In the genomic region with DNA sequence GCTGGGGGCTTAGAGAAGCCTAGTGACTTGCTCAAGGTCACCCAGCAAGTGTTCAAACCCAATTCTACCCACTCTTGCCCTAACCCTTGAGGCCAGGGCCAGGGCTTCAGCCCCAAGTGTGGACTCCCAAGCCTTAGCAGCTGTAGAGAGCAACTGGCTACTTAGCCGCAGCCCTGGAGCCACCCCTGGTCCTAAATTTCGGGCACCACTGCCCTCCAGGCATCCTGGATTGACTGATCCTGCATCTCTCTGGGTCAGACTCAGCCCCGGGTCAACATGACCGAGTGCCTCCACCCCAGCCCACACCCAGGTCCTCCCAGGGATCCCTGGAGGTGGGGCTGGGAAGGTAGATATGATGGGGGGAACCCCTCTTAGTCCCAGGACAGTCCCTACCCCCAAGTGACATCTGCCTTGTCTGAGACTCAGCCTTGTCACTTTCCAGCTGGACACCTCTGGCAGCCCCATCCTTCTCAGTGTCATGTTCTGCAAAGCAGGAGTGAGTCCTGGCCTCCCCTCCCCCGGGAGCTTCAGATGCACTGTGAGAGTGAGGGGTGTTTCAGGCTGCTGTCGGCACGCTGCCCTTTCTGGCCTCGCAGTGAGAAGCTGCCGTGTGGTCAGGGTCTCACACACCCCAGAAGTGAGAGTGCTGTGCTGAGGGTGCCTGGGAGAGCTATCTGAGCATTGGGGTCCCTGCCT, we compare ENCODE assay signal across 11 cellular contexts.
DNase-seq lines count a peak whose midpoint lies in the region; ATAC-seq, FAIRE-seq and TF ChIP-seq lines count a peak whose summit lies in the region.
"Had no signal": no experiment of that assay in that cellular context is flagged by ENCODE, and none has a peak within 500 bp of the region (broad histone marks: within the 10 kb centered on the region; RNA-seq: fewer than 3 reads in every experiment).

No MANE protein-coding gene starts in this region.

- H3K9me3 ChIP-seq in neural cell (ENCODE audit: low read length) (no peaks in the 10 kb centered on the region), upper lobe of right lung (no peaks in the 10 kb centered on the region)
- no peaks in the 10 kb centered on the region for H3K9me3 ChIP-seq in CD4-positive, alpha-beta memory T cell (ENCODE audit: control insufficient read depth in 1 of 2, low read length in 2 of 2)

- no peaks in the 10 kb centered on the region for H3K9me2 ChIP-seq in neural cell (ENCODE audit: insufficient read depth, low read length)

- H3K4me1 ChIP-seq in upper lobe of right lung = peaks cover 73% of the 10 kb centered on the region
- H3K4me1 ChIP-seq in CD4-positive, alpha-beta memory T cell (ENCODE audit: insufficient read depth, low read length) = no peaks in the 10 kb centered on the region

- TF ChIP-seq CTCF in neural cell (IDR thresholded peaks at IDR 0.05; ENCODE audit: poor library complexity, severe bottlenecking) = no peak
- no peak for TF ChIP-seq CTCF in upper lobe of right lung (IDR thresholded peaks at IDR 0.05)

- no peak for TF ChIP-seq RAD21 in neural cell (conservative IDR thresholded peaks at IDR 0.05)

- H4K20me1 ChIP-seq in neural cell (ENCODE audit: insufficient read depth) = peaks cover 13% of the 10 kb centered on the region

- H3K79me2 ChIP-seq in neural cell (replicated peaks; ENCODE audit: insufficient read depth, low read length) = peaks cover 7% of the 10 kb centered on the region

- no peak overlapping the region for H3K27ac Mint-ChIP-seq in CD4-positive, alpha-beta memory T cell
- H3K27ac Mint-ChIP-seq: activated T-helper 2 cell treated with anti-CD3 and anti-CD28 coated beads, Interferon-gamma antibody, Interleukin-2, Interleukin-4, amounts not matched to agents 10 μg/mL and 5 μg/mL and 100 μg/mL, durations not matched to agents 14 hours and 24 hours and 36 hours; stimulated activated effector memory CD8-positive, alpha-beta T cell treated with anti-CD3 and anti-CD28 coated beads, Interleukin-12 subunit alpha, Interleukin-12 subunit beta, amount 100 ng/mL, for 72 hours had no signal

- POLR2A ChIA-PET in CD4-positive, alpha-beta memory T cell (lab: Charles Lee; ENCODE audit: partially characterized antibody) = no interaction called here

- no peak for TF ChIP-seq EP300 in neural cell (conservative IDR thresholded peaks at IDR 0.05; ENCODE audit: poor library complexity, severe bottlenecking)

- no peak overlapping the region for H2AFZ ChIP-seq in neural cell (ENCODE audit: low read depth, low read length)

- no peaks in the 10 kb centered on the region for H3K27me3 ChIP-seq in neural cell (ENCODE audit: insufficient read depth, low read depth, low read length)
- H3K27me3 ChIP-seq in upper lobe of right lung = no peaks in the 10 kb centered on the region
- no peaks in the 10 kb centered on the region for H3K27me3 ChIP-seq in CD4-positive, alpha-beta memory T cell (ENCODE audit: insufficient read depth, low read length)

- CTCF ChIA-PET in CD4-positive, alpha-beta memory T cell (lab: Charles Lee; ENCODE audit: partially characterized antibody) = no interaction called here

- no peak overlapping the region for H3K4me3 Mint-ChIP-seq in CD4-positive, alpha-beta memory T cell
- H3K4me3 Mint-ChIP-seq: stimulated activated effector memory CD8-positive, alpha-beta T cell treated with anti-CD3 and anti-CD28 coated beads, Interleukin-12 subunit alpha, Interleukin-12 subunit beta, amount 100 ng/mL, for 72 hours had no signal

- peaks cover 0 to 6% of the 10 kb centered on the region in 2 donors for H3K36me3 Mint-ChIP-seq in CD4-positive, alpha-beta memory T cell
- H3K36me3 Mint-ChIP-seq: stimulated activated effector memory CD8-positive, alpha-beta T cell treated with anti-CD3 and anti-CD28 coated beads, Interleukin-12 subunit alpha, Interleukin-12 subunit beta, amount 100 ng/mL, for 72 hours had no signal

- intact Hi-C loops in upper lobe of right lung (cut with DNase I) = no loop called here
- intact Hi-C loops in CD4-positive, alpha-beta memory T cell (cut with micrococcal nuclease) = no loop called here

- FAIRE-seq in RCC 7860 (lab: Jason Lieb, UNC) = no peak

- H3K9me3 Mint-ChIP-seq in CD4-positive, alpha-beta memory T cell = no peaks in the 10 kb centered on the region
- H3K9me3 Mint-ChIP-seq: activated T-helper 2 cell treated with anti-CD3 and anti-CD28 coated beads, Interferon-gamma antibody, Interleukin-2, Interleukin-4, amounts not matched to agents 10 μg/mL and 5 μg/mL and 100 μg/mL, durations not matched to agents 14 hours and 24 hours and 36 hours; stimulated activated effector memory CD8-positive, alpha-beta T cell treated with anti-CD3 and anti-CD28 coated beads, Interleukin-12 subunit alpha, Interleukin-12 subunit beta, amount 100 ng/mL, for 72 hours had no signal

- H3K36me3 ChIP-seq in neural cell (ENCODE audit: insufficient read depth, low read length) (no peaks in the 10 kb centered on the region), upper lobe of right lung (peaks cover 22% of the 10 kb centered on the region)
- H3K36me3 ChIP-seq in CD4-positive, alpha-beta memory T cell (ENCODE audit: insufficient read depth, low read length) = no peaks in the 10 kb centered on the region

- H3K4me3 ChIP-seq in neural cell (ENCODE audit: low read length) = no peak overlapping the region
- H3K4me3 ChIP-seq in upper lobe of right lung = no peak overlapping the region
- no peak overlapping the region for H3K4me3 ChIP-seq in CD4-positive, alpha-beta memory T cell (ENCODE audit: low read length in 2 of 2)

- H3F3A ChIP-seq in neural cell (ENCODE audit: insufficient read depth, low read length, poor library complexity, severe bottlenecking) = no peaks in the 10 kb centered on the region

- DNase-seq in RCC 7860 (ENCODE audit: low spot score) (peak; percentile 31), epithelial cell of prostate (ENCODE audit: low read depth, low spot score) (no peak), upper lobe of right lung (no peak)
- no peak for DNase-seq in CD4-positive, alpha-beta memory T cell
- DNase-seq: GOT3, NCI-H1105 had no signal

- H3K27me3 Mint-ChIP-seq in CD4-positive, alpha-beta memory T cell = no peaks in the 10 kb centered on the region

- H3K27ac ChIP-seq in epithelial cell of prostate = peak overlapping the region; percentile 83
- no peak overlapping the region for H3K27ac ChIP-seq in neural cell (ENCODE audit: low read length)
- peak overlapping the region; percentile 71 for H3K27ac ChIP-seq in upper lobe of right lung
- H3K27ac ChIP-seq in CD4-positive, alpha-beta memory T cell (ENCODE audit: low read depth, low read length) = no peak overlapping the region

- H3K4me1 Mint-ChIP-seq in CD4-positive, alpha-beta memory T cell = peaks cover 0 to 9% (median 2%) of the 10 kb centered on the region in 4 donors

- peak overlapping the region; percentile 5 for H3K9ac ChIP-seq in neural cell (ENCODE audit: low read length)

- no peak overlapping the region for H3K4me2 ChIP-seq in neural cell (ENCODE audit: low read length)

- no peak for ATAC-seq in upper lobe of right lung
- ATAC-seq in HG03175 (IDR thresholded peaks at IDR 0.05; ENCODE audit: unreplicated experiment) = no peak
- ATAC-seq in GM21576 (IDR thresholded peaks at IDR 0.05; ENCODE audit: unreplicated experiment) = no peak
- ATAC-seq: stimulated activated effector memory CD8-positive, alpha-beta T cell treated with anti-CD3 and anti-CD28 coated beads, Interleukin-12 subunit alpha, Interleukin-12 subunit beta, amount 100 ng/mL, for 72 hours had no signal

TF ChIP-seq in neural cell, 6 proteins besides CTCF, POLR2A, EP300 and RAD21:
- TF ChIP-seq SMC3 (conservative IDR thresholded peaks at IDR 0.05; ENCODE audit: poor library complexity) (no peak), POLR2AphosphoS5 (IDR thresholded peaks at IDR 0.05) (no peak), MXI1 (conservative IDR thresholded peaks at IDR 0.05; ENCODE audit: poor library complexity, severe bottlenecking) (no peak), TAF1 (IDR thresholded peaks at IDR 0.05; ENCODE audit: low read depth) (no peak), EZH2 (IDR thresholded peaks at IDR 0.05; ENCODE audit: borderline replicate concordance, insufficient read depth, low read length, poor library complexity, severe bottlenecking) (no peak)
- TF ChIP-seq, protein P1, sequence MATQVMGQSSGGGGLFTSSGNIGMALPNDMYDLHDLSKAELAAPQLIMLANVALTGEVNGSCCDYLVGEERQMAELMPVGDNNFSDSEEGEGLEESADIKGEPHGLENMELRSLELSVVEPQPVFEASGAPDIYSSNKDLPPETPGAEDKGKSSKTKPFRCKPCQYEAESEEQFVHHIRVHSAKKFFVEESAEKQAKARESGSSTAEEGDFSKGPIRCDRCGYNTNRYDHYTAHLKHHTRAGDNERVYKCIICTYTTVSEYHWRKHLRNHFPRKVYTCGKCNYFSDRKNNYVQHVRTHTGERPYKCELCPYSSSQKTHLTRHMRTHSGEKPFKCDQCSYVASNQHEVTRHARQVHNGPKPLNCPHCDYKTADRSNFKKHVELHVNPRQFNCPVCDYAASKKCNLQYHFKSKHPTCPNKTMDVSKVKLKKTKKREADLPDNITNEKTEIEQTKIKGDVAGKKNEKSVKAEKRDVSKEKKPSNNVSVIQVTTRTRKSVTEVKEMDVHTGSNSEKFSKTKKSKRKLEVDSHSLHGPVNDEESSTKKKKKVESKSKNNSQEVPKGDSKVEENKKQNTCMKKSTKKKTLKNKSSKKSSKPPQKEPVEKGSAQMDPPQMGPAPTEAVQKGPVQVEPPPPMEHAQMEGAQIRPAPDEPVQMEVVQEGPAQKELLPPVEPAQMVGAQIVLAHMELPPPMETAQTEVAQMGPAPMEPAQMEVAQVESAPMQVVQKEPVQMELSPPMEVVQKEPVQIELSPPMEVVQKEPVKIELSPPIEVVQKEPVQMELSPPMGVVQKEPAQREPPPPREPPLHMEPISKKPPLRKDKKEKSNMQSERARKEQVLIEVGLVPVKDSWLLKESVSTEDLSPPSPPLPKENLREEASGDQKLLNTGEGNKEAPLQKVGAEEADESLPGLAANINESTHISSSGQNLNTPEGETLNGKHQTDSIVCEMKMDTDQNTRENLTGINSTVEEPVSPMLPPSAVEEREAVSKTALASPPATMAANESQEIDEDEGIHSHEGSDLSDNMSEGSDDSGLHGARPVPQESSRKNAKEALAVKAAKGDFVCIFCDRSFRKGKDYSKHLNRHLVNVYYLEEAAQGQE (IDR thresholded peaks at IDR 0.05; ENCODE audit: borderline replicate concordance) = no peak

Comparison
In these comparisons a context has a peak if more than half of its experiments do, and no peak if none do; other contexts are left out.
1. H3K27ac ChIP-seq: peak in epithelial cell of prostate (single experiment) and upper lobe of right lung (single experiment); none in neural cell (single experiment) and CD4-positive, alpha-beta memory T cell (single experiment).